Comparison of ENCODE assay signal across 10 cellular contexts in genomic region chr18:79982736-79983135, GRCh38. TPM values are rescaled to one million over a fixed set of nuclear protein-coding genes. Genes with fewer than 3 reads are reported as not detected.
DNase-seq lines count a peak whose midpoint lies in the region; ATAC-seq lines count a peak whose summit lies in the region.
"Had no signal": no experiment of that assay in that cellular context is flagged by ENCODE, and none has a peak within 500 bp of the region (broad histone marks: within the 10 kb centered on the region; RNA-seq: fewer than 3 reads in every experiment).

No MANE protein-coding gene starts in this region.

- H2BK5ac ChIP-seq in mesendoderm (ENCODE audit: low read length), result no peak overlapping the region

- H3K23ac ChIP-seq in mesendoderm (ENCODE audit: low read length), result no peak overlapping the region

- no peak overlapping the region for H2BK120ac ChIP-seq in mesendoderm (ENCODE audit: low read depth, low read length)

- H3K4me1 Mint-ChIP-seq in activated naive CD8-positive, alpha-beta T cell treated with anti-CD3 and anti-CD28 coated beads, Interleukin-2, amount 10 ng/mL, durations not matched to agents 7 days and 5 days, result peaks cover 53% of the 10 kb centered on the region

- H3K4me2 ChIP-seq in mesendoderm (ENCODE audit: low read length), result no peak overlapping the region

- no peak overlapping the region for H3K4me3 ChIP-seq in mesendoderm (ENCODE audit: low read length)

- no peaks in the 10 kb centered on the region for H3K9me3 Mint-ChIP-seq in activated naive CD8-positive, alpha-beta T cell treated with anti-CD3 and anti-CD28 coated beads, Interleukin-2, amount 10 ng/mL, durations not matched to agents 7 days and 5 days

- H2BK15ac ChIP-seq in mesendoderm (replicated peaks; ENCODE audit: low read depth), result no peak overlapping the region

- H3K27ac Mint-ChIP-seq in activated naive CD8-positive, alpha-beta T cell treated with anti-CD3 and anti-CD28 coated beads, Interleukin-2, amount 10 ng/mL, durations not matched to agents 7 days and 5 days, result peak overlapping the region; percentile 71

- no peak overlapping the region for H4K5ac ChIP-seq in mesendoderm (ENCODE audit: low read length)

- no CpG with 5 or more reads among the region's 6 CpGs for WGBS in mesendoderm (ENCODE audit: extremely low coverage, insufficient coverage, low lambda C conversion rate)

- H4K8ac ChIP-seq in mesendoderm (ENCODE audit: low read depth, low read length), result no peak overlapping the region

- DNase-seq in COLO829 (ENCODE audit: low spot score) (peak; percentile 48), Kasumi-1 (lab: John Stamatoyannopoulos, UW) (peak; percentile 37 to 46), mesendoderm (peak; percentile 51), activated gamma-delta T cell treated with Interleukin-2 at 50 U/mL for 16 hours (no peak), NCI-H146 treated with DMSO at 0.1 percent for 48 hours (lab: John Stamatoyannopoulos, UW; ENCODE audit: unreplicated experiment) (no peak)
- DNase-seq in activated naive CD8-positive, alpha-beta T cell treated with anti-CD3 and anti-CD28 coated beads, Interleukin-2, amount 10 ng/mL, durations not matched to agents 7 days and 5 days, result no peak
- DNase-seq: foreskin keratinocyte, NCI-H446 had no signal

- no peak overlapping the region for H3K18ac ChIP-seq in mesendoderm (ENCODE audit: low read length)

- H3K27ac ChIP-seq in mesendoderm (ENCODE audit: low read depth, low read length), result no peak overlapping the region
- H3K27ac ChIP-seq: foreskin keratinocyte had no signal

- no peaks in the 10 kb centered on the region for H3K36me3 ChIP-seq in mesendoderm (ENCODE audit: control insufficient read depth, insufficient read depth, low read length)

- H3K79me1 ChIP-seq in mesendoderm (ENCODE audit: low read length), result peaks cover 15% of the 10 kb centered on the region

- peaks cover 90% of the 10 kb centered on the region for H3K79me2 ChIP-seq in mesendoderm (ENCODE audit: control insufficient read depth, insufficient read depth, low read length)

- no peak overlapping the region for H3K56ac ChIP-seq in mesendoderm (ENCODE audit: low read length)

- peak overlapping the region; percentile 10 for H3K4me3 Mint-ChIP-seq in activated naive CD8-positive, alpha-beta T cell treated with anti-CD3 and anti-CD28 coated beads, Interleukin-2, amount 10 ng/mL, durations not matched to agents 7 days and 5 days

- peaks cover 22% of the 10 kb centered on the region for H3K36me3 Mint-ChIP-seq in activated naive CD8-positive, alpha-beta T cell treated with anti-CD3 and anti-CD28 coated beads, Interleukin-2, amount 10 ng/mL, durations not matched to agents 7 days and 5 days

- no peaks in the 10 kb centered on the region for H3K27me3 ChIP-seq in mesendoderm (ENCODE audit: insufficient read depth, low read length, poor library complexity)
- H3K27me3 ChIP-seq: foreskin keratinocyte had no signal

- H3K27me3 Mint-ChIP-seq in activated naive CD8-positive, alpha-beta T cell treated with anti-CD3 and anti-CD28 coated beads, Interleukin-2, amount 10 ng/mL, durations not matched to agents 7 days and 5 days, result no peaks in the 10 kb centered on the region

- no peak overlapping the region for H3K9ac ChIP-seq in mesendoderm (ENCODE audit: low read length)

- POLR2A ChIA-PET in activated naive CD8-positive, alpha-beta T cell treated with anti-CD3 and anti-CD28 coated beads, Interleukin-2, amount 10 ng/mL, durations not matched to agents 7 days and 5 days (lab: Charles Lee), result interaction anchor here (0.6 kb wide), 1 partner anchor 18 kb away, joined by 3 read pairs; the partner anchor contains the start of gene HSBP1L1

- H3K4ac ChIP-seq in mesendoderm (ENCODE audit: low read depth, low read length), result no peak overlapping the region

- peak; percentile 75 for ATAC-seq in activated naive CD8-positive, alpha-beta T cell treated with anti-CD3 and anti-CD28 coated beads, Interleukin-2, amount 10 ng/mL, durations not matched to agents 7 days and 5 days (ENCODE audit: low read depth)
- ATAC-seq in GM21717 (IDR thresholded peaks at IDR 0.05; ENCODE audit: unreplicated experiment) (no peak), HG03354 (IDR thresholded peaks at IDR 0.05; ENCODE audit: poor library complexity, severe bottlenecking, unreplicated experiment) (no peak)
- ATAC-seq: foreskin keratinocyte had no signal

- no peak overlapping the region for H2AK5ac ChIP-seq in mesendoderm (ENCODE audit: low read length)

- no peaks in the 10 kb centered on the region for H3K4me1 ChIP-seq in mesendoderm (ENCODE audit: control insufficient read depth, low read depth, low read length)

RNA-seq across cellular contexts. Expression of gene TXNL4A, which starts 5.6 kb away (rescaled TPM):
- 100 to 1,000 TPM; 106 to 107 TPM for total RNA-seq in activated naive CD8-positive, alpha-beta T cell treated with anti-CD3 and anti-CD28 coated beads, Interleukin-2, amount 10 ng/mL, durations not matched to agents 7 days and 5 days
- 162 TPM for polyA plus RNA-seq in mesendoderm (2013, experiment 1 of 2)
- polyA plus RNA-seq in mesendoderm (2013, experiment 2 of 2), result 168 TPM

RNA-seq across cellular contexts. Expression of gene HSBP1L1, which starts 18.3 kb away (rescaled TPM):
- total RNA-seq in activated naive CD8-positive, alpha-beta T cell treated with anti-CD3 and anti-CD28 coated beads, Interleukin-2, amount 10 ng/mL, durations not matched to agents 7 days and 5 days, result 10 to 100 TPM; 14.0 to 18.0 TPM
- polyA plus RNA-seq in mesendoderm (2013, experiment 1 of 2), result 0.18 TPM
- 0.08 TPM for polyA plus RNA-seq in mesendoderm (2013, experiment 2 of 2)

RNA-seq across cellular contexts. Expression of gene SLC66A2, which starts 31.3 kb away (rescaled TPM):
- total RNA-seq in activated naive CD8-positive, alpha-beta T cell treated with anti-CD3 and anti-CD28 coated beads, Interleukin-2, amount 10 ng/mL, durations not matched to agents 7 days and 5 days, result 10 to 100 TPM; 29.0 to 29.2 TPM
- polyA plus RNA-seq in mesendoderm (2013, experiment 1 of 2), result 5.5 TPM
- 5.6 TPM for polyA plus RNA-seq in mesendoderm (2013, experiment 2 of 2)

RNA-seq across cellular contexts. Expression of gene RBFA, which starts 51.5 kb away (rescaled TPM):
- 10 to 100 TPM; 21.2 to 22.1 TPM for total RNA-seq in activated naive CD8-positive, alpha-beta T cell treated with anti-CD3 and anti-CD28 coated beads, Interleukin-2, amount 10 ng/mL, durations not matched to agents 7 days and 5 days
- polyA plus RNA-seq in mesendoderm (2013, experiment 1 of 2), result 23.9 TPM
- polyA plus RNA-seq in mesendoderm (2013, experiment 2 of 2), result 25.4 TPM

Comparison
In these comparisons a context has a peak if more than half of its experiments do, and no peak if none do; other contexts are left out.
1. DNase-seq: peak in COLO829 (single experiment), Kasumi-1 (2 of 2) and mesendoderm (single experiment); none in activated naive CD8-positive, alpha-beta T cell treated with anti-CD3 and anti-CD28 coated beads, Interleukin-2, amount 10 ng/mL, durations not matched to agents 7 days and 5 days (single experiment), activated gamma-delta T cell treated with Interleukin-2 at 50 U/mL for 16 hours (single experiment) and NCI-H146 treated with DMSO at 0.1 percent for 48 hours (single experiment).